In the genomic region with DNA sequence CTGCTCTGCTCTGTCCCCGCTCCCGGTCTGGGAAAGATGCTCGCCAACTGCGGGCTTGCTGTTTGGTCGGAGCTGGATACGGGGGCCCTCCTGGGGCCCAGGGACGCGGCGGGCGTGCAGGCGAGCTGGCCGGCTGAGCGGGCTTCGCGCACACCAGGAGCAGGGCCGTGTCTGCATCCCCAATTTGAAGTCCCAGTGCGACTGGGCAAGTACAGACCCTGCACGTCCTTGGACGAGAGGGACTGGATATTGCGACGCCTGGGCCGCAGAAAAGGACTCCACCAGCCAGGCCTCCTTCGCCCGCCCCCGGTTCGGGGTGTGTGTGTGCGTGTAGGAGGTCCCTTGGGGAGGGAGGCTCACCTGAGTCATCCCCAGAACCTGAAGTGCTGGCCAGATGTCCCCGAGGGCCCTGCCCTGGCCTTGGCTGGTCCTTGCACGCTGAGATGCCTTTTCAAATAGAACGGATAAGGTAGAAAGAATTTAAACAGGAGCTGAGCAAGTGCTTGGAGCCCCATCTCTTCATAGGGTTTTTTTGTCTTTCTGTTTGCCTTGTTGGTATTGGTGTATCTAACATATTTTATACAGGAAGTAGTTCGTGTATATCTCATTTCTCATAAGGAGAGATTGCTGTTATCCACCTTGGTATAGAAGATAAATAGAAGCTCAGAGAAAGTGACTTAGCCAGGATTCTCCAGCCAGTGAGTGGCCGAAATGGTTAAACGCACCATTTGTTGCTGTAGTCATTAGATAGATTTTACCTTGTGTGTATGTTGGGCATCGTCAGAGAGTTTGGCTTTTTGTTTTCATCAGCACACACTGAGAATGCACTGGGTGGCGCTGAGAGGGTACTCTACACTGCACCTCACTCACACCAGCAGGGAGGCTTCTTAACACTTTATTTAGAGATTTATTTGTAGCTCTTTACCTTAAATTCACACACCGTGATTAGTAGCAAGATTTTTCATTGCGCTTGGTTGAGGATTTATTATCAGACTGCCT, we compare ENCODE assay signal across 1 cellular context.
TF ChIP-seq lines count a peak whose summit lies in the region.

No MANE protein-coding gene starts in this region.

TF ChIP-seq in HEK293, 187 proteins besides CTCF, POLR2A, EP300 and RAD21 (continued from another document and continues in another):
- TF ChIP-seq, protein P1, sequence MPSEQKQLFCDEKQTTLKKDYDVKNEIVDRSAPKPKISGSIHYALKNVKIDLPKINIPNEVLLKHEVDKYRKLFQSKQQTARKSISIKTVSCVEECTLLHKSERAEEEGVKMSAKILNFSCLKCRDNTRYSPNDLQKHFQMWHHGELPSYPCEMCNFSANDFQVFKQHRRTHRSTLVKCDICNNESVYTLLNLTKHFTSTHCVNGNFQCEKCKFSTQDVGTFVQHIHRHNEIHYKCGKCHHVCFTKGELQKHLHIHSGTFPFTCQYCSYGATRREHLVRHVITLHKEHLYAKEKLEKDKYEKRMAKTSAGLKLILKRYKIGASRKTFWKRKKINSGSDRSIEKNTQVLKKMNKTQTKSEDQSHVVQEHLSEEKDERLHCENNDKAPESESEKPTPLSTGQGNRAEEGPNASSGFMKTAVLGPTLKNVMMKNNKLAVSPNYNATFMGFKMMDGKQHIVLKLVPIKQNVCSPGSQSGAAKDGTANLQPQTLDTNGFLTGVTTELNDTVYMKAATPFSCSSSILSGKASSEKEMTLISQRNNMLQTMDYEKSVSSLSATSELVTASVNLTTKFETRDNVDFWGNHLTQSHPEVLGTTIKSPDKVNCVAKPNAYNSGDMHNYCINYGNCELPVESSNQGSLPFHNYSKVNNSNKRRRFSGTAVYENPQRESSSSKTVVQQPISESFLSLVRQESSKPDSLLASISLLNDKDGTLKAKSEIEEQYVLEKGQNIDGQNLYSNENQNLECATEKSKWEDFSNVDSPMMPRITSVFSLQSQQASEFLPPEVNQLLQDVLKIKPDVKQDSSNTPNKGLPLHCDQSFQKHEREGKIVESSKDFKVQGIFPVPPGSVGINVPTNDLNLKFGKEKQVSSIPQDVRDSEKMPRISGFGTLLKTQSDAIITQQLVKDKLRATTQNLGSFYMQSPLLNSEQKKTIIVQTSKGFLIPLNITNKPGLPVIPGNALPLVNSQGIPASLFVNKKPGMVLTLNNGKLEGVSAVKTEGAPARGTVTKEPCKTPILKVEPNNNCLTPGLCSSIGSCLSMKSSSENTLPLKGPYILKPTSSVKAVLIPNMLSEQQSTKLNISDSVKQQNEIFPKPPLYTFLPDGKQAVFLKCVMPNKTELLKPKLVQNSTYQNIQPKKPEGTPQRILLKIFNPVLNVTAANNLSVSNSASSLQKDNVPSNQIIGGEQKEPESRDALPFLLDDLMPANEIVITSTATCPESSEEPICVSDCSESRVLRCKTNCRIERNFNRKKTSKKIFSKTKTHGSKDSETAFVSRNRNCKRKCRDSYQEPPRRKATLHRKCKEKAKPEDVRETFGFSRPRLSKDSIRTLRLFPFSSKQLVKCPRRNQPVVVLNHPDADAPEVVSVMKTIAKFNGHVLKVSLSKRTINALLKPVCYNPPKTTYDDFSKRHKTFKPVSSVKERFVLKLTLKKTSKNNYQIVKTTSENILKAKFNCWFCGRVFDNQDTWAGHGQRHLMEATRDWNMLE (tag by site-specific recombination; conservative IDR thresholded peaks at IDR 0.05; ENCODE audit: low read depth) = no peak
- TF ChIP-seq ZFP37 (tag by site-specific recombination; IDR thresholded peaks at IDR 0.05) (peak; percentile 72), ZNF10 (tag by site-specific recombination; IDR thresholded peaks at IDR 0.05) (no peak), GFI1B (tag by site-specific recombination; IDR thresholded peaks at IDR 0.05) (no peak), ZNF112 (tag by site-specific recombination; IDR thresholded peaks at IDR 0.05) (no peak), REPIN1 (tag by site-specific recombination; IDR thresholded peaks at IDR 0.05; ENCODE audit: low read depth) (no peak), ZNF791 (tag by site-specific recombination; IDR thresholded peaks at IDR 0.05) (no peak), ZNF600 (tag by site-specific recombination; IDR thresholded peaks at IDR 0.05) (peak; percentile 70), ZNF677 (tag by site-specific recombination; IDR thresholded peaks at IDR 0.05) (no peak), ZNF585B (tag by site-specific recombination; IDR thresholded peaks at IDR 0.05) (no peak), ZNF596 (tag by site-specific recombination; IDR thresholded peaks at IDR 0.05) (no peak), ZNF747 (tag by site-specific recombination; IDR thresholded peaks at IDR 0.05) (no peak), ZNF670 (tag by site-specific recombination; IDR thresholded peaks at IDR 0.05; ENCODE audit: low read depth) (no peak), SP7 (tag by site-specific recombination; IDR thresholded peaks at IDR 0.05) (no peak), ZNF610 (tag by site-specific recombination; IDR thresholded peaks at IDR 0.05; ENCODE audit: borderline replicate concordance) (no peak), ZEB2 (tag by site-specific recombination; IDR thresholded peaks at IDR 0.05) (no peak), ZFP3 (tag by site-specific recombination; IDR thresholded peaks at IDR 0.05; ENCODE audit: low read depth) (peak; percentile 52; the same call in 1 of the 2 replicates), WT1 (tag by site-specific recombination; IDR thresholded peaks at IDR 0.05) (0 out of 2 replicates have a peak, but pooled peaks have one; percentile 42), ZNF292 (tag by site-specific recombination; IDR thresholded peaks at IDR 0.05; ENCODE audit: borderline replicate concordance, low read depth) (no peak), ZNF404 (tag by site-specific recombination; IDR thresholded peaks at IDR 0.05) (no peak), ZBTB20 (tag by site-specific recombination; IDR thresholded peaks at IDR 0.05) (peak; percentile 87; the same call in 1 of the 2 replicates), KLF7 (tag by site-specific recombination; IDR thresholded peaks at IDR 0.05; ENCODE audit: borderline replicate concordance) (no peak), ZNF341 (tag by site-specific recombination; IDR thresholded peaks at IDR 0.05; ENCODE audit: low read depth) (0 out of 2 replicates have a peak, but pooled peaks have one; percentile 3), ZNF140 (tag by site-specific recombination; IDR thresholded peaks at IDR 0.05) (no peak), ZNF423 (tag by site-specific recombination; IDR thresholded peaks at IDR 0.05) (no peak), RBAK (tag by site-specific recombination; IDR thresholded peaks at IDR 0.05) (no peak), ZNF433 (tag by site-specific recombination; IDR thresholded peaks at IDR 0.05; ENCODE audit: low read depth) (no peak), ZNF558 (tag by site-specific recombination; IDR thresholded peaks at IDR 0.05) (no peak), ZNF621 (tag by site-specific recombination; IDR thresholded peaks at IDR 0.05) (no peak), ZNF560 (tag by site-specific recombination; IDR thresholded peaks at IDR 0.05; ENCODE audit: borderline replicate concordance) (no peak), ZNF174 (tag by site-specific recombination; IDR thresholded peaks at IDR 0.05) (no peak), ZSCAN16 (tag by site-specific recombination; IDR thresholded peaks at IDR 0.05) (no peak)
- TF ChIP-seq, protein P2, sequence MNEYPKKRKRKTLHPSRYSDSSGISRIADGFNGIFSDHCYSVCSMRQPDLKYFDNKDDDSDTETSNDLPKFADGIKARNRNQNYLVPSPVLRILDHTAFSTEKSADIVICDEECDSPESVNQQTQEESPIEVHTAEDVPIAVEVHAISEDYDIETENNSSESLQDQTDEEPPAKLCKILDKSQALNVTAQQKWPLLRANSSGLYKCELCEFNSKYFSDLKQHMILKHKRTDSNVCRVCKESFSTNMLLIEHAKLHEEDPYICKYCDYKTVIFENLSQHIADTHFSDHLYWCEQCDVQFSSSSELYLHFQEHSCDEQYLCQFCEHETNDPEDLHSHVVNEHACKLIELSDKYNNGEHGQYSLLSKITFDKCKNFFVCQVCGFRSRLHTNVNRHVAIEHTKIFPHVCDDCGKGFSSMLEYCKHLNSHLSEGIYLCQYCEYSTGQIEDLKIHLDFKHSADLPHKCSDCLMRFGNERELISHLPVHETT (tag by site-specific recombination; IDR thresholded peaks at IDR 0.05) = peak; percentile 23; the same call in 1 of the 2 replicates
- TF ChIP-seq, protein P3, sequence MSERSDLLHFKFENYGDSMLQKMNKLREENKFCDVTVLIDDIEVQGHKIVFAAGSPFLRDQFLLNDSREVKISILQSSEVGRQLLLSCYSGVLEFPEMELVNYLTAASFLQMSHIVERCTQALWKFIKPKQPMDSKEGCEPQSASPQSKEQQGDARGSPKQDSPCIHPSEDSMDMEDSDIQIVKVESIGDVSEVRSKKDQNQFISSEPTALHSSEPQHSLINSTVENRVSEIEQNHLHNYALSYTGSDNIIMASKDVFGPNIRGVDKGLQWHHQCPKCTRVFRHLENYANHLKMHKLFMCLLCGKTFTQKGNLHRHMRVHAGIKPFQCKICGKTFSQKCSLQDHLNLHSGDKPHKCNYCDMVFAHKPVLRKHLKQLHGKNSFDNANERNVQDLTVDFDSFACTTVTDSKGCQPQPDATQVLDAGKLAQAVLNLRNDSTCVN (tag by site-specific recombination; optimal IDR thresholded peaks at IDR 0.05) = peak; percentile 80
- TF ChIP-seq, protein P4, sequence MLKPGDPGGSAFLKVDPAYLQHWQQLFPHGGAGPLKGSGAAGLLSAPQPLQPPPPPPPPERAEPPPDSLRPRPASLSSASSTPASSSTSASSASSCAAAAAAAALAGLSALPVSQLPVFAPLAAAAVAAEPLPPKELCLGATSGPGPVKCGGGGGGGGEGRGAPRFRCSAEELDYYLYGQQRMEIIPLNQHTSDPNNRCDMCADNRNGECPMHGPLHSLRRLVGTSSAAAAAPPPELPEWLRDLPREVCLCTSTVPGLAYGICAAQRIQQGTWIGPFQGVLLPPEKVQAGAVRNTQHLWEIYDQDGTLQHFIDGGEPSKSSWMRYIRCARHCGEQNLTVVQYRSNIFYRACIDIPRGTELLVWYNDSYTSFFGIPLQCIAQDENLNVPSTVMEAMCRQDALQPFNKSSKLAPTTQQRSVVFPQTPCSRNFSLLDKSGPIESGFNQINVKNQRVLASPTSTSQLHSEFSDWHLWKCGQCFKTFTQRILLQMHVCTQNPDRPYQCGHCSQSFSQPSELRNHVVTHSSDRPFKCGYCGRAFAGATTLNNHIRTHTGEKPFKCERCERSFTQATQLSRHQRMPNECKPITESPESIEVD (tag by site-specific recombination; IDR thresholded peaks at IDR 0.05) = no peak
- TF ChIP-seq, protein P5, sequence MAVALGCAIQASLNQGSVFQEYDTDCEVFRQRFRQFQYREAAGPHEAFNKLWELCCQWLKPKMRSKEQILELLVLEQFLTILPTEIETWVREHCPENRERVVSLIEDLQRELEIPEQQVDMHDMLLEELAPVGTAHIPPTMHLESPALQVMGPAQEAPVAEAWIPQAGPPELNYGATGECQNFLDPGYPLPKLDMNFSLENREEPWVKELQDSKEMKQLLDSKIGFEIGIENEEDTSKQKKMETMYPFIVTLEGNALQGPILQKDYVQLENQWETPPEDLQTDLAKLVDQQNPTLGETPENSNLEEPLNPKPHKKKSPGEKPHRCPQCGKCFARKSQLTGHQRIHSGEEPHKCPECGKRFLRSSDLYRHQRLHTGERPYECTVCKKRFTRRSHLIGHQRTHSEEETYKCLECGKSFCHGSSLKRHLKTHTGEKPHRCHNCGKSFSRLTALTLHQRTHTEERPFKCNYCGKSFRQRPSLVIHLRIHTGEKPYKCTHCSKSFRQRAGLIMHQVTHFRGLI (tag by site-specific recombination; IDR thresholded peaks at IDR 0.05) = no peak
- TF ChIP-seq, protein P6, sequence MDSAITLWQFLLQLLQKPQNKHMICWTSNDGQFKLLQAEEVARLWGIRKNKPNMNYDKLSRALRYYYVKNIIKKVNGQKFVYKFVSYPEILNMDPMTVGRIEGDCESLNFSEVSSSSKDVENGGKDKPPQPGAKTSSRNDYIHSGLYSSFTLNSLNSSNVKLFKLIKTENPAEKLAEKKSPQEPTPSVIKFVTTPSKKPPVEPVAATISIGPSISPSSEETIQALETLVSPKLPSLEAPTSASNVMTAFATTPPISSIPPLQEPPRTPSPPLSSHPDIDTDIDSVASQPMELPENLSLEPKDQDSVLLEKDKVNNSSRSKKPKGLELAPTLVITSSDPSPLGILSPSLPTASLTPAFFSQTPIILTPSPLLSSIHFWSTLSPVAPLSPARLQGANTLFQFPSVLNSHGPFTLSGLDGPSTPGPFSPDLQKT (IDR thresholded peaks at IDR 0.05; ENCODE audit: borderline replicate concordance, low read depth, low read length) = no peak
- TF ChIP-seq, protein P7, sequence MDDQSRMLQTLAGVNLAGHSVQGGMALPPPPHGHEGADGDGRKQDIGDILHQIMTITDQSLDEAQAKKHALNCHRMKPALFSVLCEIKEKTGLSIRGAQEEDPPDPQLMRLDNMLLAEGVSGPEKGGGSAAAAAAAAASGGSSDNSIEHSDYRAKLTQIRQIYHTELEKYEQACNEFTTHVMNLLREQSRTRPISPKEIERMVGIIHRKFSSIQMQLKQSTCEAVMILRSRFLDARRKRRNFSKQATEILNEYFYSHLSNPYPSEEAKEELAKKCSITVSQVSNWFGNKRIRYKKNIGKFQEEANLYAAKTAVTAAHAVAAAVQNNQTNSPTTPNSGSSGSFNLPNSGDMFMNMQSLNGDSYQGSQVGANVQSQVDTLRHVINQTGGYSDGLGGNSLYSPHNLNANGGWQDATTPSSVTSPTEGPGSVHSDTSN (CRISPR knock-in tag; IDR thresholded peaks at IDR 0.05) = no peak
- TF ChIP-seq, protein P8, sequence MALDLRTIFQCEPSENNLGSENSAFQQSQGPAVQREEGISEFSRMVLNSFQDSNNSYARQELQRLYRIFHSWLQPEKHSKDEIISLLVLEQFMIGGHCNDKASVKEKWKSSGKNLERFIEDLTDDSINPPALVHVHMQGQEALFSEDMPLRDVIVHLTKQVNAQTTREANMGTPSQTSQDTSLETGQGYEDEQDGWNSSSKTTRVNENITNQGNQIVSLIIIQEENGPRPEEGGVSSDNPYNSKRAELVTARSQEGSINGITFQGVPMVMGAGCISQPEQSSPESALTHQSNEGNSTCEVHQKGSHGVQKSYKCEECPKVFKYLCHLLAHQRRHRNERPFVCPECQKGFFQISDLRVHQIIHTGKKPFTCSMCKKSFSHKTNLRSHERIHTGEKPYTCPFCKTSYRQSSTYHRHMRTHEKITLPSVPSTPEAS (tag by site-specific recombination; IDR thresholded peaks at IDR 0.05) = no peak
- TF ChIP-seq, protein P9, sequence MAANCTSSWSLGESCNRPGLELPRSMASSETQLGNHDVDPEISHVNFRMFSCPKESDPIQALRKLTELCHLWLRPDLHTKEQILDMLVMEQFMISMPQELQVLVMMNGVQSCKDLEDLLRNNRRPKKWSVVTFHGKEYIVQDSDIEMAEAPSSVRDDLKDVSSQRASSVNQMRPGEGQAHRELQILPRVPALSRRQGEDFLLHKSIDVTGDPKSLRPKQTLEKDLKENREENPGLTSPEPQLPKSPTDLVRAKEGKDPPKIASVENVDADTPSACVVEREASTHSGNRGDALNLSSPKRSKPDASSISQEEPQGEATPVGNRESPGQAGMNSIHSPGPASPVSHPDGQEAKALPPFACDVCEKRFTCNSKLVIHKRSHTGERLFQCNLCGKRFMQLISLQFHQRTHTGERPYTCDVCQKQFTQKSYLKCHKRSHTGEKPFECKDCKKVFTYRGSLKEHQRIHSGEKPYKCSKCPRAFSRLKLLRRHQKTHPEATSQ (tag by site-specific recombination; IDR thresholded peaks at IDR 0.05) = no peak
